10 cellular contexts compared by ENCODE assay signal in the genomic region with DNA sequence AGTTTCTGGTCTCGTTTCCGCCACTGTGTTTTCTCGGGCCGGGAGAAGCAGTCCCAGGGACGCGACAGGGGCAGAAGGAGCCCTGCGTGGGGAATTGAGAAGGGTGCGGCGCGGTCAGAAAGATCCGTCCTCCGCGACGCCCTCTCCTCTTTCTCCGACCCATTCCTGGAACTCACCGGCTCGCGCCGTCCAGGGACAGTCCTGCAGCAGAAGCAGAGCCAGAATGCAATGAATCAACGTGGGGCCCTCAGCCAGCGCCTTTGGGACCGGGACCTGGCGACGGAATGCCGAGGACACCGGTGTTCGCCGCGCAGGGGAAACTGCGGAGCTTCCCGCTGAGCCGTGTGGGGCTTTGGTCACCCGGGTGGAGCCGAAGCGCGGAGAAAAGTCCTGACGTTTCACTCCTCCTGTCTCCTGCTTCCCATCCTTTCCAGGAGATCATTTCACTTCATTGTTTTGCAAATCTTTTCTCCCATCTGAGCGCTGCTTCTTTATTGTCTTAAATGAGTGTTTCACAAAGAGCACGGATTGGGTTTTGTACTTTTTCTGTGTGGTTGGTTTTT. TPM values are rescaled to one million over a fixed set of nuclear protein-coding genes. Genes with fewer than 3 reads are reported as not detected.
DNase-seq lines count a peak whose midpoint lies in the region; ATAC-seq, FAIRE-seq and TF ChIP-seq lines count a peak whose summit lies in the region.
"Had no signal": no experiment of that assay in that cellular context is flagged by ENCODE, and none has a peak within 500 bp of the region (broad histone marks: within the 10 kb centered on the region; RNA-seq: fewer than 3 reads in every experiment).

No MANE protein-coding gene starts in this region.

- peaks cover 54% of the 10 kb centered on the region for H3K27me3 ChIP-seq in DND-41 (ENCODE audit: insufficient read depth, low read length, poor library complexity)
- H3K27me3 ChIP-seq in GM12878 (replicated peaks in 1 of 2; ENCODE audit: control insufficient read depth in 2 of 2, insufficient read depth in 2 of 2, low read length in 1 of 2), result peaks cover 8 to 22% of the 10 kb centered on the region in 2 experiments
- peaks cover 71% of the 10 kb centered on the region for H3K27me3 ChIP-seq in neuron (ENCODE audit: insufficient read depth, low read length)

- WGBS in GM12878 (ENCODE audit: insufficient coverage, insufficient replicate concordance, low lambda C conversion rate, missing lambda C conversion rate), result 14% methylated on average over 39 of the region's 39 CpGs

- in situ Hi-C loops in KBM-7 (cut with MboI; ENCODE audit: low pct_unique_long_range_greater_than_20kb, low sequenced_read_pairs), result no loop called here
- in situ Hi-C loops in GM12878 (cut with MboI), result no loop called here

- no peak for TF ChIP-seq POLR2A in GM12878 (IDR thresholded peaks at IDR 0.05; ENCODE audit: low read depth, low read length)

- H3K9ac ChIP-seq in DND-41 (ENCODE audit: low read depth, low read length) (peak overlapping the region; percentile 49; the same call in 1 of the 2 replicates), GM12878 (ENCODE audit: control insufficient read depth, insufficient read depth, low read length) (no peak overlapping the region)

- intact Hi-C loops in GM12878 (cut with micrococcal nuclease; ENCODE audit: unreplicated experiment), result no loop called here

- no peaks in the 10 kb centered on the region for H3K36me3 ChIP-seq in DND-41 (ENCODE audit: insufficient read depth, low read length)
- no peaks in the 10 kb centered on the region for H3K36me3 ChIP-seq in GM12878 (ENCODE audit: control insufficient read depth in 2 of 2, insufficient read depth in 2 of 2, low read length in 1 of 2)
- H3K36me3 ChIP-seq in neuron (ENCODE audit: insufficient read depth, low read length), result no peaks in the 10 kb centered on the region

- SMC1A ChIA-PET in GM12878 (lab: Charles Lee; ENCODE audit: uncharacterized antibody, unreplicated experiment), result no interaction called here

- no peak for TF ChIP-seq RAD21 in GM12878 (IDR thresholded peaks at IDR 0.05; ENCODE audit: insufficient read depth, low read depth, low read length)

- TF ChIP-seq EP300 in GM12878 (IDR thresholded peaks at IDR 0.05; ENCODE audit: borderline replicate concordance in 1 of 2, control insufficient read depth in 1 of 2, low read depth in 2 of 2, low read length in 2 of 2), result no peak

- ATAC-seq in DND-41 (ENCODE audit: insufficient read depth, low read depth) (no peak), GM12878 (no peak), HG03039 (IDR thresholded peaks at IDR 0.05; ENCODE audit: unreplicated experiment) (no peak)

- RAD21 ChIA-PET in GM12878 (lab: Charles Lee; ENCODE audit: unreplicated experiment), result interaction anchor here (1.7 kb wide), 1 partner anchor 17 kb away, joined by 3 read pairs; no protein-coding TSS in a partner anchor

- H3K4me3 ChIP-seq in DND-41 (ENCODE audit: low read depth in 1 of 2, low read length in 2 of 2) (peak overlapping the region; percentile 8 to 66; a peak in 3 of 4 replicates), GM12878 (peak overlapping the region; percentile 49; the same call in 1 of the 2 replicates), neuron (ENCODE audit: low read length) (peak overlapping the region; percentile 21)

- TF ChIP-seq CTCF in DND-41 (IDR thresholded peaks at IDR 0.05; ENCODE audit: borderline replicate concordance, extremely low read depth, low read length, poor library complexity, severe bottlenecking), result no peak
- no peak for TF ChIP-seq CTCF in GM12878 (IDR thresholded peaks at IDR 0.05 in 2 of 3, conservative IDR thresholded peaks at IDR 0.05 in 1 of 3; ENCODE audit: control insufficient read depth in 2 of 3, extremely low read depth in 1 of 3, insufficient read depth in 1 of 3, low read depth in 3 of 3, low read length in 3 of 3)
- TF ChIP-seq CTCF in RWPE1 (conservative IDR thresholded peaks at IDR 0.05; ENCODE audit: low read depth), result no peak

- CTCF ChIA-PET in GM12878 (lab: Yijun Ruan, JAX) (no interaction called here), RWPE1 (lab: Yijun Ruan, JAX) (interaction anchor here (1.8 kb wide), 1 partner anchor 81 kb away, joined by 5 read pairs; no protein-coding TSS in a partner anchor)

- H3K4me2 ChIP-seq in DND-41 (ENCODE audit: insufficient read depth, low read length) (peak overlapping the region; percentile 87), GM12878 (ENCODE audit: control insufficient read depth, insufficient read depth) (peak overlapping the region; percentile 79)

- H3K4me1 ChIP-seq in DND-41 (ENCODE audit: insufficient read depth, low read length) (peaks cover 30% of the 10 kb centered on the region), GM12878 (ENCODE audit: control insufficient read depth, insufficient read depth, low read length) (peaks cover 14% of the 10 kb centered on the region), neuron (ENCODE audit: insufficient read depth, low read length) (peaks cover 9% of the 10 kb centered on the region)

- H3K27ac ChIP-seq in DND-41 (ENCODE audit: low read length), result no peak overlapping the region
- H3K27ac ChIP-seq in GM12878 (ENCODE audit: control insufficient read depth, insufficient read depth), result no peak overlapping the region
- no peak overlapping the region for H3K27ac ChIP-seq in RWPE1

- no peak for FAIRE-seq in GM12878 (lab: Jason Lieb, UNC)

- DNase-seq in DND-41, result no peak
- peak; percentile 19 for DNase-seq in KBM-7
- DNase-seq in GM12878 (ENCODE audit: low read depth, low spot score), result no peak
- DNase-seq in RWPE1 (ENCODE audit: low spot score), result no peak
- DNase-seq in NCI-H1092 treated with DMSO at 0.1 percent for 48 hours (lab: John Stamatoyannopoulos, UW), result no peak
- DNase-seq in RKO (ENCODE audit: low spot score), result no peak
- DNase-seq: cerebellar nuclear complex had no signal

- POLR2A ChIA-PET in GM12878 (lab: Charles Lee) (no interaction called here), RWPE1 (lab: Yijun Ruan, JAX; ENCODE audit: low non-redundant PET) (no interaction called here)

- H4K20me1 ChIP-seq in DND-41 (ENCODE audit: insufficient read depth, low read length) (no peaks in the 10 kb centered on the region), GM12878 (ENCODE audit: control insufficient read depth, insufficient read depth) (no peaks in the 10 kb centered on the region; the same call in none of the 2 replicates)

- H3K9me3 ChIP-seq in DND-41 (ENCODE audit: insufficient read depth, low read length, severe bottlenecking), result no peaks in the 10 kb centered on the region
- H3K9me3 ChIP-seq in GM12878 (replicated peaks; ENCODE audit: control insufficient read depth, insufficient read depth, low read length), result peaks cover 7% of the 10 kb centered on the region; the same call in 2 of the 3 replicates
- H3K9me3 ChIP-seq in neuron (ENCODE audit: low read length), result peaks cover 23% of the 10 kb centered on the region

- H3K79me2 ChIP-seq in DND-41 (ENCODE audit: insufficient read depth, low read length) (no peaks in the 10 kb centered on the region), GM12878 (ENCODE audit: control insufficient read depth, insufficient read depth, low read length) (no peaks in the 10 kb centered on the region)

- H2AFZ ChIP-seq in DND-41 (ENCODE audit: low read depth, low read length) (peak overlapping the region; percentile 79), GM12878 (ENCODE audit: control insufficient read depth, low read depth, low read length) (no peak overlapping the region), neuron (ENCODE audit: low read depth, low read length) (no peak overlapping the region)

- BruUV-seq in GM12878 (replicated peaks; lab: Mats Ljungman, UMichigan), result no TSS peak

RNA-seq across cellular contexts. Expression of a gene that starts 26.4 kb away (rescaled TPM):
- total RNA-seq in GM12878 (2013; cell fraction: nucleolus; rRNA removed), result 0.15 TPM in 1 of 2 replicates, not detected in the other
- total RNA-seq in GM12878 (2014; rRNA removed) (not detected in 2 replicates), GM12878 (2014; rRNA removed; fragmentation: Illumina TruSeq; extraction: Trizol) (not detected in 2 replicates), GM12878 (2021) (not detected in 2 replicates)
- 0.07 TPM for polyA plus RNA-seq in GM12878 (2011; ENCODE audit: low read depth)
- polyA plus RNA-seq in GM12878 (2011; rRNA removed) (0.10 and 0.12 TPM in 2 replicates), GM12878 (2014; fragmentation: Illumina TruSeq; extraction: Trizol) (0.04 TPM in 1 of 2 replicates, not detected in the other), GM12878 (2014; fragmentation: Nextera tagmentation; extraction: Ambion mirVana) (under 1 TPM in 1 of 2 experiments, not detected in 1; 0.02 TPM), GM12878 (2014; rRNA removed) (not detected in 2 replicates), GM12878 (2016; fragmentation: Nextera tagmentation; extraction: Ambion mirVana) (not detected)
- 0.07 TPM in 1 of 2 replicates, not detected in the other for polyA plus RNA-seq in GM12878 (2011; cell fraction: cytosol; rRNA removed)
- polyA plus RNA-seq in GM12878 (2011; cell fraction: nucleus; rRNA removed), result 0.03 and 0.10 TPM in 2 replicates
- 0.06 TPM in 1 of 2 replicates, not detected in the other for polyA plus RNA-seq in GM12878 (2012)
- polyA minus RNA-seq in GM12878 (2011; rRNA and poly(A)+ RNA removed), result not detected in 2 replicates
- not detected in 2 replicates for polyA minus RNA-seq in GM12878 (2011; cell fraction: cytosol; rRNA and poly(A)+ RNA removed)
- polyA minus RNA-seq in GM12878 (2011; cell fraction: nucleus; rRNA and poly(A)+ RNA removed), result 0.10 TPM in 1 of 2 replicates, not detected in the other

RNA-seq across cellular contexts. Expression of a gene that starts 35.1 kb away (rescaled TPM):
- not detected in 2 replicates for total RNA-seq in GM12878 (2013; cell fraction: nucleolus; rRNA removed)
- total RNA-seq in GM12878 (2014; rRNA removed) (not detected in 2 replicates), GM12878 (2014; rRNA removed; fragmentation: Illumina TruSeq; extraction: Trizol) (not detected in 2 replicates), GM12878 (2021) (not detected in 2 replicates)
- not detected for polyA plus RNA-seq in GM12878 (2011; ENCODE audit: low read depth)
- polyA plus RNA-seq in GM12878 (2011; rRNA removed) (not detected in 2 replicates), GM12878 (2014; fragmentation: Illumina TruSeq; extraction: Trizol) (not detected in 2 replicates), GM12878 (2014; fragmentation: Nextera tagmentation; extraction: Ambion mirVana) (not detected), GM12878 (2014; rRNA removed) (not detected in 2 replicates), GM12878 (2016; fragmentation: Nextera tagmentation; extraction: Ambion mirVana) (not detected)
- polyA plus RNA-seq in GM12878 (2011; cell fraction: cytosol; rRNA removed), result not detected in 2 replicates
- not detected in 2 replicates for polyA plus RNA-seq in GM12878 (2011; cell fraction: nucleus; rRNA removed)
- polyA plus RNA-seq in GM12878 (2012), result not detected in 2 replicates
- not detected in 2 replicates for polyA minus RNA-seq in GM12878 (2011; rRNA and poly(A)+ RNA removed)
- not detected in 2 replicates for polyA minus RNA-seq in GM12878 (2011; cell fraction: cytosol; rRNA and poly(A)+ RNA removed)
- not detected in 2 replicates for polyA minus RNA-seq in GM12878 (2011; cell fraction: nucleus; rRNA and poly(A)+ RNA removed)
- total RNA-seq: lung microvascular endothelial cell had no signal

RNA-seq across cellular contexts. Expression of a gene that starts 48.4 kb away (rescaled TPM):
- 0.29 and 1.1 TPM in 2 replicates for total RNA-seq in GM12878 (2013; cell fraction: nucleolus; rRNA removed)
- total RNA-seq in GM12878 (2014; rRNA removed), result 0.11 and 0.23 TPM in 2 replicates
- 0.14 TPM in 1 of 2 replicates, not detected in the other for total RNA-seq in GM12878 (2014; rRNA removed; fragmentation: Illumina TruSeq; extraction: Trizol)
- total RNA-seq in GM12878 (2021), result not detected in 2 replicates
- 0.28 TPM for polyA plus RNA-seq in GM12878 (2011; ENCODE audit: low read depth)
- 1.2 and 2.5 TPM in 2 replicates for polyA plus RNA-seq in GM12878 (2011; rRNA removed)
- 1.9 and 2.1 TPM in 2 replicates for polyA plus RNA-seq in GM12878 (2011; cell fraction: cytosol; rRNA removed)
- polyA plus RNA-seq in GM12878 (2011; cell fraction: nucleus; rRNA removed), result 0.48 and 1.2 TPM in 2 replicates
- polyA plus RNA-seq in GM12878 (2012), result 0.13 and 0.15 TPM in 2 replicates
- 0.22 TPM in 1 of 2 replicates, not detected in the other for polyA plus RNA-seq in GM12878 (2014; fragmentation: Illumina TruSeq; extraction: Trizol)
- under 1 TPM; 0.20 to 0.21 TPM for polyA plus RNA-seq in GM12878 (2014; fragmentation: Nextera tagmentation; extraction: Ambion mirVana)
- polyA plus RNA-seq in GM12878 (2014; rRNA removed), result 0.08 TPM in 1 of 2 replicates, not detected in the other
- under 1 TPM; 0.16 to 0.71 TPM for polyA plus RNA-seq in GM12878 (2016; fragmentation: Nextera tagmentation; extraction: Ambion mirVana)
- 0.67 and 1.4 TPM in 2 replicates for polyA minus RNA-seq in GM12878 (2011; rRNA and poly(A)+ RNA removed)
- polyA minus RNA-seq in GM12878 (2011; cell fraction: cytosol; rRNA and poly(A)+ RNA removed), result not detected in 2 replicates
- 0.36 TPM in 1 of 2 replicates, not detected in the other for polyA minus RNA-seq in GM12878 (2011; cell fraction: nucleus; rRNA and poly(A)+ RNA removed)
